19 cellular contexts compared by ENCODE assay signal in genomic region chr11:12148882-12149281, GRCh38. TPM values are rescaled to one million over a fixed set of nuclear protein-coding genes. Genes with fewer than 3 reads are reported as not detected.
DNase-seq lines count a peak whose midpoint lies in the region; ATAC-seq and TF ChIP-seq lines count a peak whose summit lies in the region.
"Had no signal": no experiment of that assay in that cellular context is flagged by ENCODE, and none has a peak within 500 bp of the region (broad histone marks: within the 10 kb centered on the region; RNA-seq: fewer than 3 reads in every experiment).

No MANE protein-coding gene starts in this region.

- peak overlapping the region; percentile 80 for H3K27ac ChIP-seq in cardiac muscle cell
- H3K27ac ChIP-seq in right atrium auricular region: no peak overlapping the region
- peak overlapping the region; percentile 1 to 74 for H3K27ac ChIP-seq in aorta (ENCODE audit: low read depth in 1 of 2, low read length in 2 of 2)
- H3K27ac ChIP-seq: neutrophil, vagina had no signal

- whole genome bisulfite sequencing in aorta, 2 donors: 60 to 66% methylated on average over 4 of the region's 4 CpGs

- H3K27ac Mint-ChIP-seq in activated CD4-positive, alpha-beta memory T cell treated with anti-CD3 and anti-CD28 coated beads, Interleukin-2, amount 10 ng/mL, durations not matched to agents 7 days and 5 days: peak overlapping the region; percentile 88
- peak overlapping the region; percentile 41 to 67 for H3K27ac Mint-ChIP-seq in effector memory CD8-positive, alpha-beta T cell
- no peak overlapping the region for H3K27ac Mint-ChIP-seq in T-cell
- H3K27ac Mint-ChIP-seq: B cell had no signal

- no peaks in the 10 kb centered on the region for H3K9me3 ChIP-seq in cardiac muscle cell (ENCODE audit: low read depth)
- H3K9me3 ChIP-seq in right atrium auricular region: no peaks in the 10 kb centered on the region
- no peaks in the 10 kb centered on the region for H3K9me3 ChIP-seq in aorta (ENCODE audit: control insufficient read depth, low read length)
- H3K9me3 ChIP-seq: neutrophil, vagina had no signal

- H3K4me3 ChIP-seq in cardiac muscle cell: no peak overlapping the region
- H3K4me3 ChIP-seq in right atrium auricular region: no peak overlapping the region
- no peak overlapping the region for H3K4me3 ChIP-seq in aorta (ENCODE audit: low read length in 2 of 2)
- H3K4me3 ChIP-seq: vagina had no signal

- POLR2A ChIA-PET in activated CD4-positive, alpha-beta memory T cell treated with anti-CD3 and anti-CD28 coated beads, Interleukin-2, amount 10 ng/mL, durations not matched to agents 7 days and 5 days (lab: Charles Lee): interaction anchor here (0.9 to 2.9 kb wide), 5 partner anchors 9 to 28 kb away, joined by 3 to 11 read pairs (median 8); no protein-coding TSS in a partner anchor
- POLR2A ChIA-PET in T-cell (lab: Charles Lee): no interaction called here

- DNase-seq in cardiac muscle cell (ENCODE audit: low read depth in 1 of 2, low spot score in 1 of 2): no peak
- no peak for DNase-seq in right atrium auricular region (ENCODE audit: low spot score)
- DNase-seq in activated CD4-positive, alpha-beta memory T cell treated with anti-CD3 and anti-CD28 coated beads, Interleukin-2, amount 10 ng/mL, durations not matched to agents 7 days and 5 days: no peak
- DNase-seq in effector memory CD8-positive, alpha-beta T cell: no peak
- DNase-seq in aorta: no peak
- DNase-seq in T-cell: no peak
- DNase-seq in dedifferentiated amniotic fluid mesenchymal stem cell (ENCODE audit: extremely low spot score): no peak
- no peak for DNase-seq in RPMI8226
- DNase-seq: activated CD4-positive, CD25-positive, alpha-beta regulatory T cell; DMS153; effector memory CD4-positive, alpha-beta T cell; hypothalamus; midbrain; NCI-H1105; NCI-H2171; stimulated activated CD4-positive, alpha-beta T cell treated with anti-CD3 and anti-CD28 coated beads, Interleukin-4, amount 100 ng/mL, for 24 hours had no signal

- intact Hi-C loops in aorta (cut with DNase I): no loop called here

- TF ChIP-seq CTCF in cardiac muscle cell (IDR thresholded peaks at IDR 0.05; ENCODE audit: low read depth, low read length) (no peak), right atrium auricular region (IDR thresholded peaks at IDR 0.05) (no peak)

- H3K27me3 ChIP-seq in cardiac muscle cell (no peaks in the 10 kb centered on the region), right atrium auricular region (no peaks in the 10 kb centered on the region), aorta (ENCODE audit: control insufficient read depth in 1 of 2, insufficient read depth in 2 of 2, low read length in 1 of 2) (no peaks in the 10 kb centered on the region)
- H3K27me3 ChIP-seq: neutrophil, vagina had no signal

- peaks cover 41% of the 10 kb centered on the region for H3K36me3 Mint-ChIP-seq in activated CD4-positive, alpha-beta memory T cell treated with anti-CD3 and anti-CD28 coated beads, Interleukin-2, amount 10 ng/mL, durations not matched to agents 7 days and 5 days (ENCODE audit: low read depth)
- H3K36me3 Mint-ChIP-seq in effector memory CD8-positive, alpha-beta T cell (ENCODE audit: insufficient read depth): no peaks in the 10 kb centered on the region
- peaks cover 3% of the 10 kb centered on the region for H3K36me3 Mint-ChIP-seq in T-cell

- H3K9me3 Mint-ChIP-seq in activated CD4-positive, alpha-beta memory T cell treated with anti-CD3 and anti-CD28 coated beads, Interleukin-2, amount 10 ng/mL, durations not matched to agents 7 days and 5 days: peaks cover 2% of the 10 kb centered on the region
- no peaks in the 10 kb centered on the region for H3K9me3 Mint-ChIP-seq in effector memory CD8-positive, alpha-beta T cell
- H3K9me3 Mint-ChIP-seq in T-cell: no peaks in the 10 kb centered on the region

- CTCF ChIA-PET in activated CD4-positive, alpha-beta memory T cell treated with anti-CD3 and anti-CD28 coated beads, Interleukin-2, amount 10 ng/mL, durations not matched to agents 7 days and 5 days (lab: Charles Lee): interaction anchor here (2.3 kb wide), 1 partner anchor 8 kb away, joined by 9 read pairs; no protein-coding TSS in a partner anchor
- CTCF ChIA-PET in T-cell (lab: Charles Lee): no interaction called here

- H3K27me3 Mint-ChIP-seq in activated CD4-positive, alpha-beta memory T cell treated with anti-CD3 and anti-CD28 coated beads, Interleukin-2, amount 10 ng/mL, durations not matched to agents 7 days and 5 days: no peaks in the 10 kb centered on the region
- H3K27me3 Mint-ChIP-seq in effector memory CD8-positive, alpha-beta T cell: no peaks in the 10 kb centered on the region
- no peaks in the 10 kb centered on the region for H3K27me3 Mint-ChIP-seq in T-cell

- ATAC-seq in effector memory CD8-positive, alpha-beta T cell (replicated peaks): no peak
- ATAC-seq in aorta (ENCODE audit: low FRiP score): no peak
- no peak for ATAC-seq in T-cell (replicated peaks in 1 of 4)

- no peaks in the 10 kb centered on the region for H3K36me3 ChIP-seq in cardiac muscle cell
- peaks cover 9% of the 10 kb centered on the region for H3K36me3 ChIP-seq in right atrium auricular region
- H3K36me3 ChIP-seq in aorta (ENCODE audit: control insufficient read depth in 1 of 2, insufficient read depth in 2 of 2, low read length in 1 of 2): peaks cover 0 to 2% of the 10 kb centered on the region in 2 donors
- H3K36me3 ChIP-seq: neutrophil, vagina had no signal

- H3K4me1 Mint-ChIP-seq in activated CD4-positive, alpha-beta memory T cell treated with anti-CD3 and anti-CD28 coated beads, Interleukin-2, amount 10 ng/mL, durations not matched to agents 7 days and 5 days: peaks cover 72% of the 10 kb centered on the region
- H3K4me1 Mint-ChIP-seq in effector memory CD8-positive, alpha-beta T cell (ENCODE audit: low read depth in 2 of 2): peaks cover 17 to 33% of the 10 kb centered on the region in 2 donors
- H3K4me1 Mint-ChIP-seq in T-cell: peaks cover 42 to 53% (median 49%) of the 10 kb centered on the region in 3 donors
- H3K4me1 Mint-ChIP-seq: B cell had no signal

- H3K4me3 Mint-ChIP-seq in activated CD4-positive, alpha-beta memory T cell treated with anti-CD3 and anti-CD28 coated beads, Interleukin-2, amount 10 ng/mL, durations not matched to agents 7 days and 5 days: no peak overlapping the region
- no peak overlapping the region for H3K4me3 Mint-ChIP-seq in effector memory CD8-positive, alpha-beta T cell
- no peak overlapping the region for H3K4me3 Mint-ChIP-seq in T-cell
- H3K4me3 Mint-ChIP-seq: B cell had no signal

- H3K4me1 ChIP-seq in cardiac muscle cell (ENCODE audit: low read depth) (peaks cover 43% of the 10 kb centered on the region), right atrium auricular region (peaks cover 0 to 39% of the 10 kb centered on the region in 2 donors), aorta (ENCODE audit: control insufficient read depth in 1 of 2, insufficient read depth in 2 of 2, low read length in 2 of 2) (peaks cover under 1 to 1% of the 10 kb centered on the region in 2 donors)

RNA-seq across cellular contexts. Expression of gene MICAL2, which starts 38.5 kb away (rescaled TPM):
- total RNA-seq in cardiac muscle cell (123 and 178 TPM in 2 replicates), right atrium auricular region (10 to 100 TPM; 77.6 to 84.5 TPM), aorta (100 to 1,000 TPM; 315 to 605 TPM), T-cell (10 to 100 TPM; 13.7 to 38.7 (median 22.9) TPM)
- polyA plus RNA-seq in cardiac muscle cell (153 and 191 TPM in 2 replicates), aorta (100 to 1,000 TPM in 1 of 2 donors, 10 to 100 TPM in 1; 87.7 to 245 TPM)
- 100 to 1,000 TPM; 135 to 143 TPM for total RNA-seq in activated CD4-positive, alpha-beta memory T cell treated with anti-CD3 and anti-CD28 coated beads, Interleukin-2, amount 10 ng/mL, durations not matched to agents 7 days and 5 days

Comparison
In these comparisons a context has a peak if more than half of its experiments do, and no peak if none do; other contexts are left out.
1. H3K27ac ChIP-seq: peak in cardiac muscle cell (single experiment) and aorta (2 of 2); none in right atrium auricular region (0 of 2).
2. H3K27ac Mint-ChIP-seq: peak in activated CD4-positive, alpha-beta memory T cell treated with anti-CD3 and anti-CD28 coated beads, Interleukin-2, amount 10 ng/mL, durations not matched to agents 7 days and 5 days (single experiment) and effector memory CD8-positive, alpha-beta T cell (2 of 2); none in T-cell (0 of 2).